ENCODE assay signal across 1 cellular context in the genomic region with DNA sequence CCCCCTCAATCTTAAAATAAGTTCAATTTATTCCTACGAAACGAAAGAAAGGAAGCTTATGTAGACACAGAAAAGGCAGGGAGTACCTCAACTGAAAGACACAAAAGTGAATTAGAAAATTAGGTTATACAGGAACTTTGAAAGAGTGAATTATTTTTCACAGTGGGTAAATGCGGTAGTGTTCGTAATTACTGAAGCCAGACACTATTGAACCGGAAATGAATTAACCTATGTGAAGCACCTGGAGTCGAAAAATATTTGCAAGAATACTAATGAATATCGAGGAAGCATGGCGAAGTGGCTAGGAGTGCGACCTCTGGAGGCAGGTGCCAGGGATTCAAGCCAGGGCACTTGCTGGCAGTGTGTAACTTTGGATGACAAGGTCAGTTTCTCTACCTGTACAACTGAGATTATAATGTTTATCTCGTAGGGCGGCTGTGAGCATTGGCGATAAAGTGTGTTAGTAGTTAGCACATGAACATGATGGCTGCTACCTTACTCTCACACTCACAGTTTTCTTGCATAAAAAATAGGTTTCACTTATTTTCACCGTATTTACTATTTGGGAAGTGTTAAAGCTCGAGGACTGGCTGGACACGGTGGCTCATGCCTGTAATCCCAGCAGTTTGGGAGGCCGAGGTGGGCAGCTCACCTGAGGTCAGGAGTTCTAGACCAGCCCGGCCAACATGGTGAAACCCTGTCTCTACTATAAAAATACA.
TF ChIP-seq lines count a peak whose summit lies in the region.

No MANE protein-coding gene starts in this region.

TF ChIP-seq in HepG2, 621 proteins besides CTCF, POLR2A, EP300 and RAD21 (continued from another document and continues in another):
- TF ChIP-seq CSRNP1 (CRISPR knock-in tag; IDR thresholded peaks at IDR 0.05) (no peak), PITX1 (CRISPR knock-in tag; IDR thresholded peaks at IDR 0.05) (no peak), ZSCAN5A (CRISPR knock-in tag; IDR thresholded peaks at IDR 0.05; ENCODE audit: borderline replicate concordance) (no peak), ZFP91 (CRISPR knock-in tag; IDR thresholded peaks at IDR 0.05; ENCODE audit: borderline replicate concordance) (no peak; the same call in 1 of the 2 replicates), ZNF557 (CRISPR knock-in tag; IDR thresholded peaks at IDR 0.05) (0 out of 2 replicates have a peak, but pooled peaks have one; percentile 58), ZNF230 (CRISPR knock-in tag; IDR thresholded peaks at IDR 0.05) (no peak), SIN3A (IDR thresholded peaks at IDR 0.05; ENCODE audit: borderline replicate concordance, low read depth, low read length) (no peak), KLF16 (CRISPR knock-in tag; IDR thresholded peaks at IDR 0.05) (0 out of 4 replicates have a peak, but pooled peaks of 1 of the 2 experiments have one; percentile 28), ZNF232 (CRISPR knock-in tag; IDR thresholded peaks at IDR 0.05; ENCODE audit: borderline replicate concordance) (no peak), ZBTB33 (CRISPR knock-in tag; IDR thresholded peaks at IDR 0.05) (0 out of 2 replicates have a peak, but pooled peaks have one; percentile 48), ZNF576 (CRISPR knock-in tag; IDR thresholded peaks at IDR 0.05) (no peak), ADNP (CRISPR knock-in tag; IDR thresholded peaks at IDR 0.05) (no peak), FOXC1 (CRISPR knock-in tag; IDR thresholded peaks at IDR 0.05; ENCODE audit: borderline replicate concordance) (no peak), WIZ (CRISPR knock-in tag; IDR thresholded peaks at IDR 0.05) (no peak; the same call in 1 of the 2 replicates), ZFP36L2 (CRISPR knock-in tag; IDR thresholded peaks at IDR 0.05) (no peak), ZNF121 (CRISPR knock-in tag; IDR thresholded peaks at IDR 0.05) (no peak), ATM (IDR thresholded peaks at IDR 0.05; ENCODE audit: borderline replicate concordance) (no peak), E2F1 (CRISPR knock-in tag; IDR thresholded peaks at IDR 0.05) (no peak), MAFG (CRISPR knock-in tag; IDR thresholded peaks at IDR 0.05) (no peak), ZNF709 (CRISPR knock-in tag; IDR thresholded peaks at IDR 0.05) (no peak), CCDC6 (CRISPR knock-in tag; IDR thresholded peaks at IDR 0.05) (no peak), SP5 (CRISPR knock-in tag; IDR thresholded peaks at IDR 0.05; ENCODE audit: borderline replicate concordance, low read depth) (peak; percentile 8; the same call in 1 of the 2 replicates), ZFP41 (CRISPR knock-in tag; IDR thresholded peaks at IDR 0.05; ENCODE audit: borderline replicate concordance) (no peak), EED (CRISPR knock-in tag; IDR thresholded peaks at IDR 0.05) (no peak), CEBPG (CRISPR knock-in tag; IDR thresholded peaks at IDR 0.05) (peak; percentile 40; the same call in 1 of the 2 replicates), NAIF1 (CRISPR knock-in tag; IDR thresholded peaks at IDR 0.05; ENCODE audit: borderline replicate concordance) (no peak), ZNF326 (CRISPR knock-in tag; IDR thresholded peaks at IDR 0.05; ENCODE audit: borderline replicate concordance) (no peak), REL (CRISPR knock-in tag; conservative IDR thresholded peaks at IDR 0.05) (no peak), HMG20A (CRISPR knock-in tag; IDR thresholded peaks at IDR 0.05; ENCODE audit: borderline replicate concordance) (0 out of 2 replicates have a peak, but pooled peaks have one; percentile 7), ZFX (CRISPR knock-in tag; IDR thresholded peaks at IDR 0.05; ENCODE audit: low read depth) (no peak), RNF2 (conservative IDR thresholded peaks at IDR 0.05; ENCODE audit: low read depth) (peak; percentile 40), KDM3A (CRISPR knock-in tag; IDR thresholded peaks at IDR 0.05; ENCODE audit: low read depth) (peak; percentile 3; the same call in 1 of the 2 replicates), BCL6 (CRISPR knock-in tag; IDR thresholded peaks at IDR 0.05) (peak; percentile 76), ZNF256 (CRISPR knock-in tag; conservative IDR thresholded peaks at IDR 0.05) (no peak), ZNF816 (CRISPR knock-in tag; IDR thresholded peaks at IDR 0.05; ENCODE audit: borderline replicate concordance) (no peak), ZBTB7B (CRISPR knock-in tag; IDR thresholded peaks at IDR 0.05) (no peak), ZNF12 (CRISPR knock-in tag; IDR thresholded peaks at IDR 0.05) (peak; percentile 21; the same call in 1 of the 2 replicates)
- TF ChIP-seq, protein P1, sequence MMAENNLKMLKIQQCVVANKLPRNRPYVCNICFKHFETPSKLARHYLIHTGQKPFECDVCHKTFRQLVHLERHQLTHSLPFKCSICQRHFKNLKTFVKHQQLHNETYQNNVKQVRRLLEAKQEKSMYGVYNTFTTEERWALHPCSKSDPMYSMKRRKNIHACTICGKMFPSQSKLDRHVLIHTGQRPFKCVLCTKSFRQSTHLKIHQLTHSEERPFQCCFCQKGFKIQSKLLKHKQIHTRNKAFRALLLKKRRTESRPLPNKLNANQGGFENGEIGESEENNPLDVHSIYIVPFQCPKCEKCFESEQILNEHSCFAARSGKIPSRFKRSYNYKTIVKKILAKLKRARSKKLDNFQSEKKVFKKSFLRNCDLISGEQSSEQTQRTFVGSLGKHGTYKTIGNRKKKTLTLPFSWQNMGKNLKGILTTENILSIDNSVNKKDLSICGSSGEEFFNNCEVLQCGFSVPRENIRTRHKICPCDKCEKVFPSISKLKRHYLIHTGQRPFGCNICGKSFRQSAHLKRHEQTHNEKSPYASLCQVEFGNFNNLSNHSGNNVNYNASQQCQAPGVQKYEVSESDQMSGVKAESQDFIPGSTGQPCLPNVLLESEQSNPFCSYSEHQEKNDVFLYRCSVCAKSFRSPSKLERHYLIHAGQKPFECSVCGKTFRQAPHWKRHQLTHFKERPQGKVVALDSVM (CRISPR knock-in tag; IDR thresholded peaks at IDR 0.05): no peak
- TF ChIP-seq, protein P2, sequence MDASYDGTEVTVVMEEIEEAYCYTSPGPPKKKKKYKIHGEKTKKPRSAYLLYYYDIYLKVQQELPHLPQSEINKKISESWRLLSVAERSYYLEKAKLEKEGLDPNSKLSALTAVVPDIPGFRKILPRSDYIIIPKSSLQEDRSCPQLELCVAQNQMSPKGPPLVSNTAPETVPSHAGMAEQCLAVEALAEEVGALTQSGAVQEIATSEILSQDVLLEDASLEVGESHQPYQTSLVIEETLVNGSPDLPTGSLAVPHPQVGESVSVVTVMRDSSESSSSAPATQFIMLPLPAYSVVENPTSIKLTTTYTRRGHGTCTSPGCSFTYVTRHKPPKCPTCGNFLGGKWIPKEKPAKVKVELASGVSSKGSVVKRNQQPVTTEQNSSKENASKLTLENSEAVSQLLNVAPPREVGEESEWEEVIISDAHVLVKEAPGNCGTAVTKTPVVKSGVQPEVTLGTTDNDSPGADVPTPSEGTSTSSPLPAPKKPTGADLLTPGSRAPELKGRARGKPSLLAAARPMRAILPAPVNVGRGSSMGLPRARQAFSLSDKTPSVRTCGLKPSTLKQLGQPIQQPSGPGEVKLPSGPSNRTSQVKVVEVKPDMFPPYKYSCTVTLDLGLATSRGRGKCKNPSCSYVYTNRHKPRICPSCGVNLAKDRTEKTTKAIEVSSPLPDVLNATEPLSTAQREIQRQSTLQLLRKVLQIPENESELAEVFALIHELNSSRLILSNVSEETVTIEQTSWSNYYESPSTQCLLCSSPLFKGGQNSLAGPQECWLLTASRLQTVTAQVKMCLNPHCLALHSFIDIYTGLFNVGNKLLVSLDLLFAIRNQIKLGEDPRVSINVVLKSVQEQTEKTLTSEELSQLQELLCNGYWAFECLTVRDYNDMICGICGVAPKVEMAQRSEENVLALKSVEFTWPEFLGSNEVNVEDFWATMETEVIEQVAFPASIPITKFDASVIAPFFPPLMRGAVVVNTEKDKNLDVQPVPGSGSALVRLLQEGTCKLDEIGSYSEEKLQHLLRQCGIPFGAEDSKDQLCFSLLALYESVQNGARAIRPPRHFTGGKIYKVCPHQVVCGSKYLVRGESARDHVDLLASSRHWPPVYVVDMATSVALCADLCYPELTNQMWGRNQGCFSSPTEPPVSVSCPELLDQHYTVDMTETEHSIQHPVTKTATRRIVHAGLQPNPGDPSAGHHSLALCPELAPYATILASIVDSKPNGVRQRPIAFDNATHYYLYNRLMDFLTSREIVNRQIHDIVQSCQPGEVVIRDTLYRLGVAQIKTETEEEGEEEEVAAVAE (CRISPR knock-in tag; IDR thresholded peaks at IDR 0.05; ENCODE audit: borderline replicate concordance): no peak
- TF ChIP-seq, protein P3, sequence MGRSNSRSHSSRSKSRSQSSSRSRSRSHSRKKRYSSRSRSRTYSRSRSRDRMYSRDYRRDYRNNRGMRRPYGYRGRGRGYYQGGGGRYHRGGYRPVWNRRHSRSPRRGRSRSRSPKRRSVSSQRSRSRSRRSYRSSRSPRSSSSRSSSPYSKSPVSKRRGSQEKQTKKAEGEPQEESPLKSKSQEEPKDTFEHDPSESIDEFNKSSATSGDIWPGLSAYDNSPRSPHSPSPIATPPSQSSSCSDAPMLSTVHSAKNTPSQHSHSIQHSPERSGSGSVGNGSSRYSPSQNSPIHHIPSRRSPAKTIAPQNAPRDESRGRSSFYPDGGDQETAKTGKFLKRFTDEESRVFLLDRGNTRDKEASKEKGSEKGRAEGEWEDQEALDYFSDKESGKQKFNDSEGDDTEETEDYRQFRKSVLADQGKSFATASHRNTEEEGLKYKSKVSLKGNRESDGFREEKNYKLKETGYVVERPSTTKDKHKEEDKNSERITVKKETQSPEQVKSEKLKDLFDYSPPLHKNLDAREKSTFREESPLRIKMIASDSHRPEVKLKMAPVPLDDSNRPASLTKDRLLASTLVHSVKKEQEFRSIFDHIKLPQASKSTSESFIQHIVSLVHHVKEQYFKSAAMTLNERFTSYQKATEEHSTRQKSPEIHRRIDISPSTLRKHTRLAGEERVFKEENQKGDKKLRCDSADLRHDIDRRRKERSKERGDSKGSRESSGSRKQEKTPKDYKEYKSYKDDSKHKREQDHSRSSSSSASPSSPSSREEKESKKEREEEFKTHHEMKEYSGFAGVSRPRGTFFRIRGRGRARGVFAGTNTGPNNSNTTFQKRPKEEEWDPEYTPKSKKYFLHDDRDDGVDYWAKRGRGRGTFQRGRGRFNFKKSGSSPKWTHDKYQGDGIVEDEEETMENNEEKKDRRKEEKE (IDR thresholded peaks at IDR 0.05): no peak
